Comparison of ENCODE assay signal across 8 cellular contexts in the genomic region with DNA sequence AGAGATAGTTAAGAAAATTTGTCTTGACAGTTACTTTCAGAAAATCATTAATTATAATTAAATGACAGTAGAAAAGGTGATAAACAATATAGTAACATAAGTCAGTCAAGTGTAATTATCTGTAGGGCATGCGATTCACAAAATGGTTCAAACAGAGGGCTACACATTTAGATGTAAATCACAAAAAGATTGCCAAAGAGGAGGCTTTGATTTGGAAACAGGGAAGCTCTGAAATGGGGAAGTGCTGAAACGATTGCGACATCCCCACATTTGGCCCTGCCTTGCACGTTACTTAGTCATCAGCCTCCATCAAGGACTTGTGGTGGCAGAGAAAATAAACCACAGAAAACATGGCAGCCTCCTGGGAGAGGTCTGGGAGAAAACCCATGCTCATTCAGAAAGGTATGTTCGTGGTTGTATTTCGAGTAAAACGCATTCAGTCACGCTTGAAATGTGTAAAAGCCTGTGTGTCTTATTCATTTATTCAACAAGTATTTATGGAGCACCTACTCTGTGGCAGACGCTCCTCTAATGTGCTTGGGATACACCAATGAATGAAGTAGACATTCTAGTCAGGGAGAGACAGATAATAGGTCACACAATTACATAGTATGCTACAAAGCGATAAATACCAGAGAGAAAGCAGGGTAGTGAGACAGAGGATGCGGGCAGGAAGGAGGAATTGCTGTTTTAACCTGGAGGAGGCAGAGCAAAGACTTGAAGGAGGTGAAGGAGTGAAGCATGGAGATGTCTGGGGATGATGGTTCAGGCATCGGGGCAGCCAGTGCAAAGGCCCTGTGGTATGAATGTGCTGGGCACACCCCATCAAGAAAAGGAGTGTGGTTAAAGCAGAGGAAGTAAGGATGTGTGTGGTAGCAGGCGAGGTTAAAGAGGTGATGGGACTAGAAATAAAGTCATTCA. TPM values are rescaled to one million over a fixed set of nuclear protein-coding genes. Genes with fewer than 3 reads are reported as not detected.
DNase-seq lines count a peak whose midpoint lies in the region; ATAC-seq, FAIRE-seq and TF ChIP-seq lines count a peak whose summit lies in the region.

No MANE protein-coding gene starts in this region.

- H3K4me3 ChIP-seq in A549, result 0 out of 3 replicates have a peak overlapping the region, but pooled peaks have one; percentile 10

- peak in 1 of 2 experiments; percentile 42; a peak in 2 of 5 replicates for TF ChIP-seq EP300 in A549 (IDR thresholded peaks at IDR 0.05)

- peak in 1 of 2 experiments; percentile 30; a peak in 2 of 5 replicates for TF ChIP-seq RAD21 in A549 (conservative IDR thresholded peaks at IDR 0.05 in 1 of 2, IDR thresholded peaks at IDR 0.05 in 1 of 2)

- no peak overlapping the region for H3K4me3 Mint-ChIP-seq in activated CD8-positive, alpha-beta T cell treated with anti-CD3 and anti-CD28 coated beads for 36 hours
- no peak overlapping the region for H3K4me3 Mint-ChIP-seq in stimulated activated naive CD8-positive, alpha-beta T cell treated with anti-CD3 and anti-CD28 coated beads, Interleukin-15, amount 100 ng/mL, for 72 hours

- no peak for TF ChIP-seq CTCF in A549 (IDR thresholded peaks at IDR 0.05)
- no peak for TF ChIP-seq CTCF in activated CD8-positive, alpha-beta T cell treated with anti-CD3 and anti-CD28 coated beads for 36 hours (IDR thresholded peaks at IDR 0.05)

- H3K9me3 Mint-ChIP-seq in activated CD8-positive, alpha-beta T cell treated with anti-CD3 and anti-CD28 coated beads for 36 hours, result no peaks in the 10 kb centered on the region
- H3K9me3 Mint-ChIP-seq in stimulated activated naive CD8-positive, alpha-beta T cell treated with anti-CD3 and anti-CD28 coated beads, Interleukin-15, amount 100 ng/mL, for 72 hours, result peaks cover 0 to 5% of the 10 kb centered on the region in 2 donors

- 35% methylated on average over 13 of the region's 13 CpGs for WGBS in A549 (ENCODE audit: missing lambda C conversion rate)

- TF ChIP-seq POLR2A in A549 (IDR thresholded peaks at IDR 0.05; ENCODE audit: low read length) (no peak), GM12892 (IDR thresholded peaks at IDR 0.05; ENCODE audit: low read depth, low read length) (no peak)

- ATAC-seq in A549 (peak; percentile 87 to 96), HG02763 (IDR thresholded peaks at IDR 0.05; ENCODE audit: unreplicated experiment) (peak; percentile 64)
- ATAC-seq in activated CD8-positive, alpha-beta T cell treated with anti-CD3 and anti-CD28 coated beads for 36 hours, result no peak
- peak; percentile 75 for ATAC-seq in stimulated activated naive CD8-positive, alpha-beta T cell treated with anti-CD3 and anti-CD28 coated beads, Interleukin-15, amount 100 ng/mL, for 72 hours

- H3K4me2 ChIP-seq in A549, result peak overlapping the region; percentile 77

- DNase-seq in A549 (ENCODE audit: low read depth in 1 of 2, low spot score in 1 of 2), result peak; percentile 52 to 92
- DNase-seq in GM12892 (ENCODE audit: insufficient read length), result no peak
- peak; percentile 78 for DNase-seq in NAMALWA (ENCODE audit: low spot score)
- DNase-seq in activated CD8-positive, alpha-beta T cell treated with anti-CD3 and anti-CD28 coated beads for 36 hours, result peak; percentile 18
- DNase-seq in iPS-NIHi7 (ENCODE audit: extremely low spot score), result peak; percentile 50
- peak in 1 of 2 donors; percentile 31 for DNase-seq in stimulated activated naive CD8-positive, alpha-beta T cell treated with anti-CD3 and anti-CD28 coated beads, Interleukin-15, amount 100 ng/mL, for 72 hours
- no peak for DNase-seq in NCI-H1105 treated with DMSO at 0.1 percent for 48 hours (lab: John Stamatoyannopoulos, UW)

- peaks cover 15% of the 10 kb centered on the region for H3K27me3 Mint-ChIP-seq in activated CD8-positive, alpha-beta T cell treated with anti-CD3 and anti-CD28 coated beads for 36 hours
- H3K27me3 Mint-ChIP-seq in stimulated activated naive CD8-positive, alpha-beta T cell treated with anti-CD3 and anti-CD28 coated beads, Interleukin-15, amount 100 ng/mL, for 72 hours, result peaks cover 33% of the 10 kb centered on the region

- CTCF ChIA-PET in A549 (lab: Yijun Ruan, JAX), result no interaction called here
- CTCF ChIA-PET in activated CD8-positive, alpha-beta T cell treated with anti-CD3 and anti-CD28 coated beads for 36 hours (lab: Charles Lee), result no interaction called here

- H3K4me1 Mint-ChIP-seq in activated CD8-positive, alpha-beta T cell treated with anti-CD3 and anti-CD28 coated beads for 36 hours (ENCODE audit: low read depth), result peaks cover 4% of the 10 kb centered on the region
- peaks cover 19% of the 10 kb centered on the region for H3K4me1 Mint-ChIP-seq in stimulated activated naive CD8-positive, alpha-beta T cell treated with anti-CD3 and anti-CD28 coated beads, Interleukin-15, amount 100 ng/mL, for 72 hours

- H3K4me1 ChIP-seq in A549, result peaks cover 64% of the 10 kb centered on the region

- peak overlapping the region; percentile 78 to 87 for H3K27ac ChIP-seq in A549

- no peaks in the 10 kb centered on the region for H3K36me3 Mint-ChIP-seq in activated CD8-positive, alpha-beta T cell treated with anti-CD3 and anti-CD28 coated beads for 36 hours (ENCODE audit: low read depth)

- FAIRE-seq in A549 (lab: Jason Lieb, UNC), result no peak
- peak; percentile 36 for FAIRE-seq in GM12892 (lab: Jason Lieb, UNC)

- POLR2A ChIA-PET in A549 (lab: Yijun Ruan, JAX), result no interaction called here
- POLR2A ChIA-PET in activated CD8-positive, alpha-beta T cell treated with anti-CD3 and anti-CD28 coated beads for 36 hours (lab: Charles Lee), result no interaction called here

- no peaks in the 10 kb centered on the region for H3K9me3 ChIP-seq in A549

- H3K27ac Mint-ChIP-seq in activated CD8-positive, alpha-beta T cell treated with anti-CD3 and anti-CD28 coated beads for 36 hours, result no peak overlapping the region
- H3K27ac Mint-ChIP-seq in stimulated activated naive CD8-positive, alpha-beta T cell treated with anti-CD3 and anti-CD28 coated beads, Interleukin-15, amount 100 ng/mL, for 72 hours, result no peak overlapping the region

- intact Hi-C loops in activated CD8-positive, alpha-beta T cell treated with anti-CD3 and anti-CD28 coated beads for 36 hours (cut with micrococcal nuclease), result no loop called here

TF ChIP-seq in A549, 52 proteins besides CTCF, POLR2A, EP300 and RAD21 (continues in another document):
- TF ChIP-seq, protein P1, sequence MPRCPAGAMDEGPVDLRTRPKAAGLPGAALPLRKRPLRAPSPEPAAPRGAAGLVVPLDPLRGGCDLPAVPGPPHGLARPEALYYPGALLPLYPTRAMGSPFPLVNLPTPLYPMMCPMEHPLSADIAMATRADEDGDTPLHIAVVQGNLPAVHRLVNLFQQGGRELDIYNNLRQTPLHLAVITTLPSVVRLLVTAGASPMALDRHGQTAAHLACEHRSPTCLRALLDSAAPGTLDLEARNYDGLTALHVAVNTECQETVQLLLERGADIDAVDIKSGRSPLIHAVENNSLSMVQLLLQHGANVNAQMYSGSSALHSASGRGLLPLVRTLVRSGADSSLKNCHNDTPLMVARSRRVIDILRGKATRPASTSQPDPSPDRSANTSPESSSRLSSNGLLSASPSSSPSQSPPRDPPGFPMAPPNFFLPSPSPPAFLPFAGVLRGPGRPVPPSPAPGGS (IDR thresholded peaks at IDR 0.05), result 0 out of 3 replicates have a peak, but pooled peaks have one; percentile 42
- no peak for TF ChIP-seq ZNF302 (CRISPR knock-in tag; IDR thresholded peaks at IDR 0.05)
- TF ChIP-seq, protein P2, sequence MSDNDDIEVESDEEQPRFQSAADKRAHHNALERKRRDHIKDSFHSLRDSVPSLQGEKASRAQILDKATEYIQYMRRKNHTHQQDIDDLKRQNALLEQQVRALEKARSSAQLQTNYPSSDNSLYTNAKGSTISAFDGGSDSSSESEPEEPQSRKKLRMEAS (IDR thresholded peaks at IDR 0.05), result peak; percentile 46
- TF ChIP-seq HOXB5 (CRISPR knock-in tag; IDR thresholded peaks at IDR 0.05), result 0 out of 2 replicates have a peak, but pooled peaks have one; percentile 44
- TF ChIP-seq, protein P3, sequence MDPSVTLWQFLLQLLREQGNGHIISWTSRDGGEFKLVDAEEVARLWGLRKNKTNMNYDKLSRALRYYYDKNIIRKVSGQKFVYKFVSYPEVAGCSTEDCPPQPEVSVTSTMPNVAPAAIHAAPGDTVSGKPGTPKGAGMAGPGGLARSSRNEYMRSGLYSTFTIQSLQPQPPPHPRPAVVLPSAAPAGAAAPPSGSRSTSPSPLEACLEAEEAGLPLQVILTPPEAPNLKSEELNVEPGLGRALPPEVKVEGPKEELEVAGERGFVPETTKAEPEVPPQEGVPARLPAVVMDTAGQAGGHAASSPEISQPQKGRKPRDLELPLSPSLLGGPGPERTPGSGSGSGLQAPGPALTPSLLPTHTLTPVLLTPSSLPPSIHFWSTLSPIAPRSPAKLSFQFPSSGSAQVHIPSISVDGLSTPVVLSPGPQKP (IDR thresholded peaks at IDR 0.05; ENCODE audit: low read depth, low read length), result no peak
- no peak for TF ChIP-seq KDM1A (IDR thresholded peaks at IDR 0.05; ENCODE audit: low read depth)
- no peak for TF ChIP-seq KDM5A (IDR thresholded peaks at IDR 0.05)
- 0 out of 2 replicates have a peak, but pooled peaks have one; percentile 22 for TF ChIP-seq FOXS1 (CRISPR knock-in tag; IDR thresholded peaks at IDR 0.05)
- peak; percentile 29; the same call in 1 of the 3 replicates for TF ChIP-seq SMC3 (IDR thresholded peaks at IDR 0.05)
- peak; percentile 42; the same call in 1 of the 2 replicates for TF ChIP-seq FOSL2 (IDR thresholded peaks at IDR 0.05)
- peak; percentile 89 for TF ChIP-seq FOSL2 (CRISPR knock-in tag; IDR thresholded peaks at IDR 0.05)
- TF ChIP-seq FOSB (CRISPR knock-in tag; IDR thresholded peaks at IDR 0.05), result no peak
- peak; percentile 30; the same call in 1 of the 2 replicates for TF ChIP-seq GATA3 (IDR thresholded peaks at IDR 0.05; ENCODE audit: borderline replicate concordance)
- TF ChIP-seq CBX2 (IDR thresholded peaks at IDR 0.05; ENCODE audit: borderline replicate concordance, low read depth), result no peak
- TF ChIP-seq, protein P4, sequence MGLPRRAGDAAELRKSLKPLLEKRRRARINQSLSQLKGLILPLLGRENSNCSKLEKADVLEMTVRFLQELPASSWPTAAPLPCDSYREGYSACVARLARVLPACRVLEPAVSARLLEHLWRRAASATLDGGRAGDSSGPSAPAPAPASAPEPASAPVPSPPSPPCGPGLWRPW (IDR thresholded peaks at IDR 0.05), result peak; percentile 93
- peak; percentile 99 for TF ChIP-seq CEBPB (IDR thresholded peaks at IDR 0.05)
- TF ChIP-seq EHF (CRISPR knock-in tag; IDR thresholded peaks at IDR 0.05), result no peak
- TF ChIP-seq JUN (IDR thresholded peaks at IDR 0.05), result peak in 1 of 2 experiments; percentile 41; a peak in 2 of 5 replicates

RNA-seq across cellular contexts. Expression of a gene that starts 7.8 kb away (rescaled TPM):
- polyA plus RNA-seq in A549 (2011; rRNA removed), result 37.3 and 38.1 TPM in 2 replicates
- 53.4 and 68.8 TPM in 2 replicates for polyA plus RNA-seq in A549 (2012; cell fraction: cytosol; rRNA removed)
- 63.9 and 115 TPM in 2 replicates for polyA plus RNA-seq in A549 (2012; cell fraction: nucleus; rRNA removed)
- 33.2 to 43.3 TPM (median 41.5 TPM) in 3 replicates for polyA plus RNA-seq in A549 (2017; fragmentation: RNase III; extraction: RNeasy Plus Mini Kit Qiagen cat#74134 plus additional on column Dnase treatment)
- polyA minus RNA-seq in A549 (2011; rRNA and poly(A)+ RNA removed), result 37.6 and 44.1 TPM in 2 replicates
- 10.6 TPM for polyA plus RNA-seq in GM12892 (2012; ENCODE audit: missing spikeins)
- under 1 TPM; 0.13 to 0.74 TPM for total RNA-seq in activated CD8-positive, alpha-beta T cell treated with anti-CD3 and anti-CD28 coated beads for 36 hours

Comparison
In these comparisons a context has a peak if more than half of its experiments do, and no peak if none do; other contexts are left out.
1. DNase-seq: peak in A549 (2 of 2), NAMALWA (single experiment), activated CD8-positive, alpha-beta T cell treated with anti-CD3 and anti-CD28 coated beads for 36 hours (single experiment) and iPS-NIHi7 (single experiment); none in GM12892 (single experiment) and NCI-H1105 treated with DMSO at 0.1 percent for 48 hours (single experiment).